ENCODE assay signal across 8 cellular contexts in the genomic region with DNA sequence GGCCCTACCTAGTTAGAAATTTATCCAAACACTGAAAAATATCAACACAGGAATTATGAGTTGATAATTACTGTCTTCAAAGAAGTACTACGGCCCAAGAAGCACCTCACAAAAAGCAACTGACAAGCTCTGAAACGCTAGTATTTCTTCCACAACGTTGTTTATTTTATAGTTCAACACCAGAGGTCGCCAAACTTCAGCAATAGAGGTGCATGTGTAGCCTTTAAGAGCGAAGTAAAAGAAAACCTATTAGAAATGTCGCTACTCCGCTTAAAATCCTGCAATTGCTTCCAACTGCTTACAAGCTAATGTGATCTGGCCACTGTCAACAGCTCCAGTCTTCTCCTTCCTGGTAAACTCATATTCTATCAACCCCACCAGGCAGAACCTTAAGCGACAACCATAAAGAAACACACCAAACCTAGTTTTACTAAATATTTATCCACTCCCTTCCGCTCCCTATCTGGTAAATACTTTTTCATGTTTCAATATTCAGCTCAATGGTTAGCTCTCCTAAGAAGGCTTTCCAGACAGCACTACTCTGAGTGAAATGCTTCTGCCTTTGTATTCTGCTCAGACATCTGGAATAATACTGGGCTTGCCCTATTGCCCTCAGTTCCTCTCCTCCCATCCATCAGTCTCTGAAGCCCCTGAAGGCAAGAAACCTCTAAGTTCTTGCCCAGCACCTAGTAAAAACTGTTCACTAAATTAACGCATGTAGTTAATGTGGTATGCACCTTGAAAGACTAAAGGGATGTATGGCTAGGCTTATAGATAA.
DNase-seq lines count a peak whose midpoint lies in the region; ATAC-seq and TF ChIP-seq lines count a peak whose summit lies in the region.

No MANE protein-coding gene starts in this region.

- DNase-seq in COLO668 (lab: John Stamatoyannopoulos, UW; ENCODE audit: unreplicated experiment) (peak; percentile 0), NCI-H1417 (lab: John Stamatoyannopoulos, UW) (peak; percentile 39 to 83 (median 55)), T-helper 9 cell (peak; percentile 11), medulla oblongata (ENCODE audit: extremely low spot score) (peak; percentile 91), thyroid gland (peak; percentile 8 to 38)
- peak; percentile 0 for DNase-seq in effector CD8-positive, alpha-beta T cell (lab: John Stamatoyannopoulos, UW)

- no peaks in the 10 kb centered on the region for H3K36me3 ChIP-seq in thyroid gland

- H3K4me3 ChIP-seq in thyroid gland (replicated peaks in 1 of 3) = no peak overlapping the region

- no peaks in the 10 kb centered on the region for H3K27me3 ChIP-seq in thyroid gland

- no peak overlapping the region for H3K27ac ChIP-seq in thyroid gland

- no peaks in the 10 kb centered on the region for H3K9me3 ChIP-seq in thyroid gland

- TF ChIP-seq POLR2A in thyroid gland (IDR thresholded peaks at IDR 0.05) = no peak

- intact Hi-C loops in thyroid gland (cut with DNase I) = loop anchor here (10.0 kb wide), 2 partner anchors 213 to 293 kb away; no protein-coding TSS in a partner anchor

- TF ChIP-seq CTCF in thyroid gland (IDR thresholded peaks at IDR 0.05) = peak; percentile 37 to 88 (median 66)

- WGBS in thyroid gland, 2 donors = 36 to 37% methylated on average over 10 of the region's 10 CpGs

- peaks cover 0 to 7% of the 10 kb centered on the region in 2 donors for H3K4me1 ChIP-seq in thyroid gland

- ATAC-seq in GM19395 (IDR thresholded peaks at IDR 0.05; ENCODE audit: unreplicated experiment) (peak; percentile 72), GM21515 (IDR thresholded peaks at IDR 0.05; ENCODE audit: unreplicated experiment) (no peak)

Comparison
In these comparisons a context has a peak if more than half of its experiments do, and no peak if none do; other contexts are left out.
1. DNase-seq: peak in every context shown above with its lines; median percentile 91 in medulla oblongata; 55 in NCI-H1417; 23 in thyroid gland; 11 in T-helper 9 cell; 0 in COLO668; 0 in effector CD8-positive, alpha-beta T cell.